8 cellular contexts compared by ENCODE assay signal in the genomic region with DNA sequence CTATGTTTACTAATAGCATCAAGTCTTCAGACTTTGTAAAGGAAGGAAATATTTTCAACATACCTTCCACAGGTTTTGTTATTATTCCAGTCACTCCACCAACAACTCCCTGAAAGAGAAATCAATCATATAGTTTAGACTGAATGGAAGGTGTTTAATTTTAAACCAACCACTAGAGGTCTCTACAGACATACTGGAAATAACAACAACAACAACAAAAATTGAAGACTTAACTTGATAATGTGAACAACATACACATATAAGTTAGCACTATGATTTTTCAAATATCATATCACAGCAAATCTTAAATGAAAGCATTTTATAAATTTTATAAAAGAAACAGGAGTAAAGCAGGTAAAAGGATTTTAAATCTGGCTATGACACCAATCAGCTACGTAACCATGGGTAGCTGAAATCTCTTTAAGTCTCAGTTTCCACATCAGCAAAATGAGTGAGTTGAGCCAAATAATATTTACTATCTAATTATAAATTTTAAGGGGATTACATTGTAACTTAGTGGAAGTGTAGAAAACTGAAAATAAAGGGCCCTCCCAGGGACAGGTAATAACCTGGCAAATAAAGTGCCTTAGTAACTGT.
A peak's percentile ranks its signal among the peaks of the same experiment; 100 is the strongest.
DNase-seq lines count a peak whose midpoint lies in the region; ATAC-seq and TF ChIP-seq lines count a peak whose summit lies in the region.

No MANE protein-coding gene starts in this region.

- H3K14ac ChIP-seq in mesenchymal stem cell (ENCODE audit: low read length in 2 of 2) = no peak overlapping the region

- TF ChIP-seq CTCF in GM06990 (IDR thresholded peaks at IDR 0.05; ENCODE audit: insufficient read depth, low read length, poor library complexity, severe bottlenecking) (peak; percentile 42), brain microvascular endothelial cell (IDR thresholded peaks at IDR 0.05; ENCODE audit: low read depth, low read length, missing control alignments) (peak; percentile 23)

- no peak overlapping the region for H3K9ac ChIP-seq in mesenchymal stem cell (ENCODE audit: low read length)

- H2BK5ac ChIP-seq in mesenchymal stem cell (ENCODE audit: low read depth, low read length, poor library complexity, severe bottlenecking) = no peak overlapping the region

- H3K4me2 ChIP-seq in mesenchymal stem cell (ENCODE audit: low read length, poor library complexity, severe bottlenecking) = no peak overlapping the region

- no peak for DNase-seq in GM06990 (ENCODE audit: extremely low read depth, insufficient read length)
- peak; percentile 46 for DNase-seq in NAMALWA (ENCODE audit: low spot score)
- DNase-seq in brain microvascular endothelial cell = no peak
- peak; percentile 29 for DNase-seq in mesenchymal stem cell
- no peak for DNase-seq in NCI-H187 (lab: John Stamatoyannopoulos, UW)
- DNase-seq in caudate nucleus (lab: John Stamatoyannopoulos, UW) = no peak
- DNase-seq in RPMI8226 = no peak

- H3K27ac ChIP-seq in brain microvascular endothelial cell = no peak overlapping the region
- no peak overlapping the region for H3K27ac ChIP-seq in mesenchymal stem cell (ENCODE audit: low read length, poor library complexity, severe bottlenecking)
- H3K27ac ChIP-seq in caudate nucleus (ENCODE audit: low read depth, low read length) = no peak overlapping the region

- H3K9me3 ChIP-seq in mesenchymal stem cell (ENCODE audit: control insufficient read depth, low read length) = no peaks in the 10 kb centered on the region

- H4K8ac ChIP-seq in mesenchymal stem cell (ENCODE audit: low read length) = no peak overlapping the region

- no peak overlapping the region for H3K23ac ChIP-seq in mesenchymal stem cell (ENCODE audit: low read length in 2 of 2)

- no peak overlapping the region for H2AK5ac ChIP-seq in mesenchymal stem cell (ENCODE audit: low read length, severe bottlenecking)

- no peak overlapping the region for H3K18ac ChIP-seq in mesenchymal stem cell (ENCODE audit: low read depth in 1 of 2, low read length in 2 of 2)

- in situ Hi-C loops in brain microvascular endothelial cell (cut with HindIII; ENCODE audit: low pct_ligation_motif_present, low sequenced_read_pairs) = no loop called here

- H3K4me1 ChIP-seq in mesenchymal stem cell (ENCODE audit: control insufficient read depth, insufficient read depth, low read depth, low read length) = no peaks in the 10 kb centered on the region

- no peak overlapping the region for H2BK120ac ChIP-seq in mesenchymal stem cell (ENCODE audit: low read depth, low read length)

- H3K27me3 ChIP-seq in GM06990 (replicated peaks; ENCODE audit: control insufficient read depth, insufficient read depth, low read length) (no peaks in the 10 kb centered on the region), brain microvascular endothelial cell (replicated peaks) (no peaks in the 10 kb centered on the region), mesenchymal stem cell (ENCODE audit: control insufficient read depth in 1 of 2, insufficient read depth in 1 of 2, low read length in 2 of 2) (no peaks in the 10 kb centered on the region)

- no peak overlapping the region for H3K4ac ChIP-seq in mesenchymal stem cell (ENCODE audit: low read depth in 1 of 2, low read length in 2 of 2)

- H3K4me3 ChIP-seq in GM06990 (replicated peaks; ENCODE audit: low read depth, low read length) (no peak overlapping the region), brain microvascular endothelial cell (ENCODE audit: low read depth, low read length) (no peak overlapping the region), mesenchymal stem cell (ENCODE audit: insufficient read depth in 1 of 2, low read depth in 1 of 2, low read length in 2 of 2) (no peak overlapping the region)

- H2BK15ac ChIP-seq in mesenchymal stem cell (ENCODE audit: low read depth, poor library complexity, severe bottlenecking) = no peak overlapping the region

- H3K79me1 ChIP-seq in mesenchymal stem cell (replicated peaks; ENCODE audit: low read length, poor library complexity, severe bottlenecking) = no peaks in the 10 kb centered on the region

- H2AFZ ChIP-seq in mesenchymal stem cell (ENCODE audit: low read depth, low read length) = no peak overlapping the region

- ATAC-seq in HG03520 (IDR thresholded peaks at IDR 0.05; ENCODE audit: unreplicated experiment) = no peak

- H2BK12ac ChIP-seq in mesenchymal stem cell (ENCODE audit: low read length in 2 of 2) = no peak overlapping the region

- H3K36me3 ChIP-seq in GM06990 (ENCODE audit: control insufficient read depth, insufficient read depth, low read length) (peaks cover 2% of the 10 kb centered on the region; the same call in 1 of the 2 replicates), brain microvascular endothelial cell (replicated peaks) (peaks cover 4% of the 10 kb centered on the region), mesenchymal stem cell (ENCODE audit: control insufficient read depth in 1 of 2, insufficient read depth in 2 of 2, low read depth in 1 of 2, low read length in 2 of 2) (peaks cover 0 to 70% of the 10 kb centered on the region in 2 experiments)

- no CpG with 5 or more reads among the region's 1 CpG for WGBS in mesenchymal stem cell

- H4K91ac ChIP-seq in mesenchymal stem cell (ENCODE audit: low read length) = no peak overlapping the region

Comparison
In these comparisons a context has a peak if more than half of its experiments do, and no peak if none do; other contexts are left out.
1. DNase-seq: peak in NAMALWA (single experiment) and mesenchymal stem cell (single experiment); none in GM06990 (single experiment), brain microvascular endothelial cell (single experiment), NCI-H187 (0 of 2), caudate nucleus (0 of 61) and RPMI8226 (single experiment).